Comparison of ENCODE assay signal across 40 cellular contexts in the genomic region with DNA sequence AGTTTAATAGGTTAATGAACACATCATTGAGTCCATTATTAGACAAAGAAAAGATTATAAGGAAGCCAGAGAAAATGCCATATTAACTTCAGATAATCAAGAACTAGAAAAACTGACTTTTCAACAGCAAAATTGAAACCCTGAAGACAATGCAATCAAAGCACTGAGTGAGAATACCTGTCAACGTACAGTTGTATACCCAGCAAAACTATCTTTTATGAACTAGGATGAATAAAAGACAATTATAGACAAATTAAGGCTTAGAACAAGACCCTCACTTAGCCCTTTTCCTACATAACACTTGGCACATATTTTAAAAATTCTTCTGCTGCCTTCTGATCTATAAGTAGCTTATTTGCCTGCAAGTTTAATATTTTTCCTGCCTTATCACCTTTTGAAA. TPM values are rescaled to one million over a fixed set of nuclear protein-coding genes. Genes with fewer than 3 reads are reported as not detected.
"Had no signal": no experiment of that assay in that cellular context is flagged by ENCODE, and none has a peak within 500 bp of the region (broad histone marks: within the 10 kb centered on the region; RNA-seq: fewer than 3 reads in every experiment).

No MANE protein-coding gene starts in this region.

- H3K9me3 ChIP-seq: ascending aorta, body of pancreas, breast epithelium had no signal

- H3K27me3 ChIP-seq: adrenal gland, ascending aorta, body of pancreas, brain microvascular endothelial cell, breast epithelium, cardiac muscle cell had no signal

- H3K9me3 Mint-ChIP-seq: central memory CD8-positive, alpha-beta T cell had no signal

- H3K4me1 ChIP-seq: adrenal gland, ascending aorta, body of pancreas, breast epithelium had no signal

- H3K27ac Mint-ChIP-seq: activated naive CD4-positive, alpha-beta T cell treated with anti-CD3 and anti-CD28 coated beads for 36 hours; activated naive CD4-positive, alpha-beta T cell treated with anti-CD3 and anti-CD28 coated beads, Interleukin-2, amount 10 ng/mL, durations not matched to agents 7 days and 5 days; activated naive CD4-positive, alpha-beta T cell treated with anti-CD3 and anti-CD28 coated beads, Interleukin-2, amount 50 U/mL, for 24 hours; activated naive CD4-positive, alpha-beta T cell treated with anti-CD3 and anti-CD28 coated beads, Interleukin-2, amount 50 U/mL, for 72 hours; activated naive CD8-positive, alpha-beta T cell; activated naive CD8-positive, alpha-beta T cell treated with anti-CD3 and anti-CD28 coated beads for 36 hours; activated naive CD8-positive, alpha-beta T cell treated with anti-CD3 and anti-CD28 coated beads, Interleukin-2, amount 10 ng/mL, durations not matched to agents 7 days and 5 days; activated naive CD8-positive, alpha-beta T cell treated with anti-CD3 and anti-CD28 coated beads, Interleukin-2, amount 50 U/mL, for 24 hours; activated T-cell treated with anti-CD3 and anti-CD28 coated beads, Interleukin-2, amount 50 U/mL, for 24 hours; activated T-cell treated with anti-CD3 and anti-CD28 coated beads, Interleukin-2, amount 50 U/mL, for 72 hours; activated T-helper 1 cell treated with anti-CD3 and anti-CD28 coated beads, Interleukin-12 subunit alpha, Interleukin-12 subunit beta, Interleukin-2, Interleukin-4 antibody, amounts not matched to agents 30 ng/mL and 10 ng/mL and 1 ng/mL, durations not matched to agents 14 hours and 24 hours and 36 hours; activated T-helper 17 cell treated with anti-CD3 and anti-CD28 coated beads, Interleukin-2, amount 50 U/mL, for 72 hours; activated T-helper 2 cell treated with anti-CD3 and anti-CD28 coated beads, Interferon-gamma antibody, Interleukin-2, Interleukin-4, amounts not matched to agents 10 μg/mL and 5 μg/mL and 100 μg/mL, durations not matched to agents 14 hours and 24 hours and 36 hours; brain had no signal

- H3K4me3 Mint-ChIP-seq: activated naive CD4-positive, alpha-beta T cell treated with anti-CD3 and anti-CD28 coated beads for 36 hours; activated naive CD4-positive, alpha-beta T cell treated with anti-CD3 and anti-CD28 coated beads, Interleukin-2, amount 10 ng/mL, durations not matched to agents 7 days and 5 days; activated naive CD4-positive, alpha-beta T cell treated with anti-CD3 and anti-CD28 coated beads, Interleukin-2, amount 50 U/mL, for 24 hours; activated naive CD8-positive, alpha-beta T cell; activated naive CD8-positive, alpha-beta T cell treated with anti-CD3 and anti-CD28 coated beads for 36 hours; activated naive CD8-positive, alpha-beta T cell treated with anti-CD3 and anti-CD28 coated beads, Interleukin-2, amount 10 ng/mL, durations not matched to agents 7 days and 5 days; activated naive CD8-positive, alpha-beta T cell treated with anti-CD3 and anti-CD28 coated beads, Interleukin-2, amount 50 U/mL, for 24 hours; activated T-cell treated with anti-CD3 and anti-CD28 coated beads, Interleukin-2, amount 50 U/mL, for 24 hours; activated T-cell treated with anti-CD3 and anti-CD28 coated beads, Interleukin-2, amount 50 U/mL, for 4 hours; activated T-cell treated with anti-CD3 and anti-CD28 coated beads, Interleukin-2, amount 50 U/mL, for 72 hours; activated T-helper 1 cell treated with anti-CD3 and anti-CD28 coated beads, Interleukin-12 subunit alpha, Interleukin-12 subunit beta, Interleukin-2, Interleukin-4 antibody, amounts not matched to agents 30 ng/mL and 10 ng/mL and 1 ng/mL, durations not matched to agents 14 hours and 24 hours and 36 hours; activated T-helper 17 cell treated with anti-CD3 and anti-CD28 coated beads, Interleukin-2, amount 50 U/mL, for 72 hours; brain; central memory CD8-positive, alpha-beta T cell had no signal

- H3K27me3 Mint-ChIP-seq: activated naive CD4-positive, alpha-beta T cell treated with anti-CD3 and anti-CD28 coated beads, Interleukin-2, amount 10 ng/mL, durations not matched to agents 7 days and 5 days; activated naive CD4-positive, alpha-beta T cell treated with anti-CD3 and anti-CD28 coated beads, Interleukin-2, amount 50 U/mL, for 24 hours; activated naive CD8-positive, alpha-beta T cell; activated naive CD8-positive, alpha-beta T cell treated with anti-CD3 and anti-CD28 coated beads for 36 hours; activated naive CD8-positive, alpha-beta T cell treated with anti-CD3 and anti-CD28 coated beads, Interleukin-2, amount 10 ng/mL, durations not matched to agents 7 days and 5 days; activated naive CD8-positive, alpha-beta T cell treated with anti-CD3 and anti-CD28 coated beads, Interleukin-2, amount 50 U/mL, for 24 hours; activated T-cell treated with anti-CD3 and anti-CD28 coated beads, Interleukin-2, amount 50 U/mL, for 24 hours; activated T-helper 17 cell treated with anti-CD3 and anti-CD28 coated beads, Interleukin-2, amount 50 U/mL, for 72 hours; central memory CD8-positive, alpha-beta T cell had no signal

- H3K4me1 Mint-ChIP-seq: activated naive CD4-positive, alpha-beta T cell treated with anti-CD3 and anti-CD28 coated beads, Interleukin-2, amount 10 ng/mL, durations not matched to agents 7 days and 5 days; activated naive CD4-positive, alpha-beta T cell treated with anti-CD3 and anti-CD28 coated beads, Interleukin-2, amount 50 U/mL, for 24 hours; central memory CD8-positive, alpha-beta T cell had no signal

- H3K36me3 ChIP-seq: adrenal gland, breast epithelium, cardiac muscle cell had no signal

- FAIRE-seq: astrocyte, bronchial epithelial cell had no signal

- H3K27ac ChIP-seq: adrenal gland, ascending aorta, body of pancreas, brain microvascular endothelial cell, breast epithelium, cardiac muscle cell had no signal

- ATAC-seq: activated naive CD4-positive, alpha-beta T cell treated with anti-CD3 and anti-CD28 coated beads, Interleukin-2, amount 50 U/mL, for 72 hours; activated naive CD8-positive, alpha-beta T cell treated with anti-CD3 and anti-CD28 coated beads, Interleukin-2, amount 50 U/mL, for 24 hours; activated T-cell treated with anti-CD3 and anti-CD28 coated beads, Interleukin-2, amount 50 U/mL, for 4 hours; activated T-cell treated with anti-CD3 and anti-CD28 coated beads, Interleukin-2, amount 50 U/mL, for 72 hours; activated T-helper 17 cell treated with anti-CD3 and anti-CD28 coated beads, Interleukin-2, amount 50 U/mL, for 72 hours; body of pancreas had no signal

- DNase-seq: activated effector memory CD4-positive, alpha-beta T cell treated with anti-CD3 and anti-CD28 coated beads, Interleukin-2, amount 50 U/mL, for 16 hours; activated effector memory CD4-positive, alpha-beta T cell treated with Interleukin-2 at 50 U/mL for 16 hours; activated gamma-delta T cell; activated gamma-delta T cell treated with Interleukin-2 at 50 U/mL for 16 hours; activated naive CD4-positive, alpha-beta T cell; activated naive CD4-positive, alpha-beta T cell treated with anti-CD3 and anti-CD28 coated beads for 36 hours; activated naive CD4-positive, alpha-beta T cell treated with anti-CD3 and anti-CD28 coated beads, Interleukin-2, amount 10 ng/mL, durations not matched to agents 7 days and 5 days; activated naive CD4-positive, alpha-beta T cell treated with anti-CD3 and anti-CD28 coated beads, Interleukin-2, amount 50 U/mL, for 16 hours; activated naive CD4-positive, alpha-beta T cell treated with Interleukin-2 at 50 U/mL for 16 hours; activated naive CD8-positive, alpha-beta T cell treated with anti-CD3 and anti-CD28 coated beads for 36 hours; activated naive CD8-positive, alpha-beta T cell treated with anti-CD3 and anti-CD28 coated beads, Interleukin-2, amount 10 ng/mL, durations not matched to agents 7 days and 5 days; activated naive CD8-positive, alpha-beta T cell treated with anti-CD3 and anti-CD28 coated beads, Interleukin-2, amount 50 U/mL, for 24 hours; activated T-cell treated with anti-CD3 and anti-CD28 coated beads, Interleukin-2, amount 50 U/mL, for 1 hour; activated T-cell treated with anti-CD3 and anti-CD28 coated beads, Interleukin-2, amount 50 U/mL, for 24 hours; activated T-cell treated with anti-CD3 and anti-CD28 coated beads, Interleukin-2, amount 50 U/mL, for 4 hours; activated T-cell treated with anti-CD3 and anti-CD28 coated beads, Interleukin-2, amount 50 U/mL, for 48 hours; activated T-cell treated with anti-CD3 and anti-CD28 coated beads, Interleukin-2, amount 50 U/mL, for 72 hours; adrenal gland; amniotic stem cell; amygdala; anterior cingulate cortex; aorta; body of pancreas; brain microvascular endothelial cell; caudate nucleus; central memory CD4-positive, alpha-beta T cell; cerebellar nuclear complex had no signal

- H3K4me3 ChIP-seq: adrenal gland, ascending aorta, body of pancreas, breast epithelium, cardiac muscle cell had no signal

RNA-seq across cellular contexts. Expression of gene DGKI, which starts 19.0 kb away (rescaled TPM):
- total RNA-seq: activated naive CD8-positive, alpha-beta T cell treated with anti-CD3 and anti-CD28 coated beads, Interleukin-2, amount 10 ng/mL, durations not matched to agents 7 days and 5 days had no signal
